ENCODE assay signal across 13 cellular contexts in genomic region chr20:3863317-3863716, GRCh38.
"Had no signal": no experiment of that assay in that cellular context is flagged by ENCODE, and none has a peak within 500 bp of the region (broad histone marks: within the 10 kb centered on the region; RNA-seq: fewer than 3 reads in every experiment).

No MANE protein-coding gene starts in this region.

- H3K4me3 ChIP-seq: cardiac muscle cell, coronary artery, hepatocyte, right atrium auricular region, smooth muscle cell had no signal

- H3K79me2 ChIP-seq: hepatocyte had no signal

- H3K27ac ChIP-seq: cardiac muscle cell, coronary artery, epithelial cell of prostate, hepatocyte, right atrium auricular region had no signal

- ATAC-seq: activated CD4-positive, alpha-beta T cell treated with anti-CD3 and anti-CD28 coated beads for 36 hours; activated T-helper 17 cell treated with anti-CD3 and anti-CD28 coated beads, Interleukin-2, amount 50 U/mL, for 72 hours had no signal

- H3K27me3 ChIP-seq: cardiac muscle cell, hepatocyte, right atrium auricular region had no signal

- H2AFZ ChIP-seq: hepatocyte had no signal

- H3K4me2 ChIP-seq: hepatocyte, smooth muscle cell had no signal

- H3K4me3 Mint-ChIP-seq: activated CD4-positive, alpha-beta T cell treated with anti-CD3 and anti-CD28 coated beads for 36 hours; activated naive CD4-positive, alpha-beta T cell treated with anti-CD3 and anti-CD28 coated beads for 36 hours; activated T-helper 17 cell treated with anti-CD3 and anti-CD28 coated beads, Interleukin-2, amount 50 U/mL, for 72 hours; mesothelial cell of epicardium had no signal

- H3K27me3 Mint-ChIP-seq: activated CD4-positive, alpha-beta T cell treated with anti-CD3 and anti-CD28 coated beads for 36 hours; activated T-helper 17 cell treated with anti-CD3 and anti-CD28 coated beads, Interleukin-2, amount 50 U/mL, for 72 hours had no signal

- H3K4me1 ChIP-seq: right atrium auricular region had no signal

- H3K4me1 Mint-ChIP-seq: activated CD4-positive, alpha-beta T cell treated with anti-CD3 and anti-CD28 coated beads for 36 hours; activated T-helper 17 cell treated with anti-CD3 and anti-CD28 coated beads, Interleukin-2, amount 50 U/mL, for 72 hours; mesothelial cell of epicardium had no signal

- H3K9me3 ChIP-seq: right atrium auricular region had no signal

- DNase-seq: activated CD4-positive, alpha-beta T cell treated with anti-CD3 and anti-CD28 coated beads for 36 hours; activated naive CD4-positive, alpha-beta T cell treated with anti-CD3 and anti-CD28 coated beads for 36 hours; effector CD8-positive, alpha-beta T cell; T1000; trophoblast cell had no signal

- H3K9me3 Mint-ChIP-seq: activated naive CD4-positive, alpha-beta T cell treated with anti-CD3 and anti-CD28 coated beads for 36 hours; activated T-helper 17 cell treated with anti-CD3 and anti-CD28 coated beads, Interleukin-2, amount 50 U/mL, for 72 hours; mesothelial cell of epicardium had no signal

- H3K27ac Mint-ChIP-seq: activated CD4-positive, alpha-beta T cell treated with anti-CD3 and anti-CD28 coated beads for 36 hours; activated naive CD4-positive, alpha-beta T cell treated with anti-CD3 and anti-CD28 coated beads for 36 hours; activated T-helper 17 cell treated with anti-CD3 and anti-CD28 coated beads, Interleukin-2, amount 50 U/mL, for 72 hours; mesothelial cell of epicardium had no signal
